Comparison of ENCODE assay signal across 23 cellular contexts in the genomic region with DNA sequence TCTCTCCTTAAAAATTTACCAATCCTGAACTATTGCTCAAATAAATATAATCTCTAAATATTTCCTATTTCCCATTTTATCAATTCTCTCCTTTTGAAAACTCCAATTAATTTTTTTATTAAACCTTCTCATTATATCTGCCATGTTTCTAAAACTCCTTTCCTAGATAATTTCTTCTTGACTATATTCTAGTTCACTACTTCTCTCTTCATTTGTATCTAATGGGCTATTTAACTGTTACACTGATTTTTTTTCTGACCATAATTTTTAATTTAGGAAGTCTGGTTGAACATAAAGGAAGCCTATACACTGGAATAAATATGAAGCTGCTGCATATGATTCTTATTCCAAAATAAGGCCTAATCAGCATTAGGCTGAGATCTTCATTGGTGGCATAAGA.
"Had no signal": no experiment of that assay in that cellular context is flagged by ENCODE, and none has a peak within 500 bp of the region (broad histone marks: within the 10 kb centered on the region; RNA-seq: fewer than 3 reads in every experiment).

No MANE protein-coding gene starts in this region.

- H3K4me3 Mint-ChIP-seq: dendritic cell treated with granulocyte-macrophage colony-stimulating factor and Interleukin-4, amounts not matched to agents 40 ng/mL and 50 ng/mL, for 4 days; effector memory CD8-positive, alpha-beta T cell; endodermal cell; naive thymus-derived CD4-positive, alpha-beta T cell had no signal

- H3K4me1 ChIP-seq: colonic mucosa, esophagus squamous epithelium, gastrocnemius medialis, left lung, lower lobe of right lung had no signal

- H3K27ac Mint-ChIP-seq: dendritic cell treated with granulocyte-macrophage colony-stimulating factor and Interleukin-4, amounts not matched to agents 40 ng/mL and 50 ng/mL, for 4 days; effector memory CD8-positive, alpha-beta T cell; endodermal cell had no signal

- H3K27me3 ChIP-seq: colonic mucosa, esophagus squamous epithelium, gastrocnemius medialis, heart right ventricle, left lung had no signal

- H3K9me3 ChIP-seq: colonic mucosa had no signal

- DNase-seq: colonic mucosa; cortex of kidney; effector CD8-positive, alpha-beta T cell; effector memory CD8-positive, alpha-beta T cell; endodermal cell; erythroblast; esophagus squamous epithelium; foreskin fibroblast; foreskin melanocyte; gastrocnemius medialis; glutamatergic neuron; head of caudate nucleus; heart right ventricle; hippocampal formation; left cardiac atrium; left lung; left ventricle myocardium superior; lower lobe of right lung; mesendoderm; midbrain; naive thymus-derived CD4-positive, alpha-beta T cell had no signal

- ATAC-seq: effector memory CD8-positive, alpha-beta T cell; esophagus mucosa; gastrocnemius medialis; heart right ventricle; left cardiac atrium; left lung; left ventricle myocardium superior; lower lobe of right lung; naive thymus-derived CD4-positive, alpha-beta T cell had no signal

- H3K4me1 Mint-ChIP-seq: endodermal cell; naive thymus-derived CD4-positive, alpha-beta T cell had no signal

- H3K4me3 ChIP-seq: colonic mucosa, esophagus squamous epithelium, gastrocnemius medialis, heart right ventricle, left lung, lower lobe of right lung had no signal

- H3K27me3 Mint-ChIP-seq: dendritic cell treated with granulocyte-macrophage colony-stimulating factor and Interleukin-4, amounts not matched to agents 40 ng/mL and 50 ng/mL, for 4 days; effector memory CD8-positive, alpha-beta T cell; naive thymus-derived CD4-positive, alpha-beta T cell had no signal

- H3K36me3 ChIP-seq: colonic mucosa, esophagus squamous epithelium, gastrocnemius medialis, left lung, lower lobe of right lung had no signal
